8 cellular contexts compared by ENCODE assay signal in the genomic region with DNA sequence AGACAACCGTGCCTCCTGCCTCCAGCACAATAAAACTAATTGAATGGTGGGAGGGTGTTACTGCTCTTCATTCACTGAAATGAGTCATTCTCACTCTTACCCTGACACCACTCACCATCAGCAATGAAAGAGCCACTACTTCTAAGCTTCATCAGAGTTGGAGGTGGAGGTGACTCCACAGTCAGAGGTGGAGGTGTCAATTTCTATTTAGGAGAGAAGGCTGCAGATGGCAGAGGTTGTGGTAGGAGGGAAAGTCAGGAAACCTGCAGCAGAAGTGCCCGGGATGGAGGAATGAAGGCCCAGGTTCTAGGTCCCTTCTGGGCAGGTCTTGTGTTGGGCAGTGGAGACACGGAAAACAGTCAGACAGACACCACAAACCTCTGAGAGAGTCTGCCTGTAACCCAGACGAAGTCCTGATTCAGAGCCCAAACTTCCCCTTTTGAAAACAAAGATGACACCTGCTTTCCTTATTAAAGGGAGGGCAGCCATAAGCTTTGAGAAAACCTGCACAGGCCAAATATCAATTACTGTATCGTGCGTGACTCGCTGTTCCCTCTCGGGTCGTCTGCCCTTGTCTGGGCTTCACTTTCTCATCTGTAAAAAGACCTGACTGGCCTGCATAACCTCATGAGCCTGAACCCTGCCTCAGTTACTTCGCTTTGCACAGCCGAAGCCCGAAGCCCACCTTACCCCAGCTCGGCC. TPM values are rescaled to one million over a fixed set of nuclear protein-coding genes. Genes with fewer than 3 reads are reported as not detected.
A peak's percentile ranks its signal among the peaks of the same experiment; 100 is the strongest.
DNase-seq lines count a peak whose midpoint lies in the region; ATAC-seq, FAIRE-seq and TF ChIP-seq lines count a peak whose summit lies in the region.

No MANE protein-coding gene starts in this region.

- WGBS in upper lobe of left lung, 2 donors = 8 to 9% methylated on average over 10 to 13 of the region's 13 CpGs

- TF ChIP-seq EP300 in upper lobe of left lung (IDR thresholded peaks at IDR 0.05) = no peak

- ATAC-seq in upper lobe of left lung (ENCODE audit: low FRiP score in 2 of 2) (no peak), HG02840 (IDR thresholded peaks at IDR 0.05; ENCODE audit: low FRiP score, unreplicated experiment) (no peak)

- H3K27me3 ChIP-seq in H7 (ENCODE audit: control insufficient read depth, insufficient read depth, low read length) (no peaks in the 10 kb centered on the region; the same call in 1 of the 2 replicates), bronchial epithelial cell (ENCODE audit: control insufficient read depth, insufficient read depth, low read length) (no peaks in the 10 kb centered on the region), mononuclear cell (ENCODE audit: insufficient read depth, low read length) (no peaks in the 10 kb centered on the region), upper lobe of left lung (no peaks in the 10 kb centered on the region)

- H3K4me1 ChIP-seq in mononuclear cell (ENCODE audit: insufficient read depth, low read length) (peaks cover 45% of the 10 kb centered on the region), upper lobe of left lung (peaks cover 26 to 39% (median 31%) of the 10 kb centered on the region in 4 donors)

- H3K9me3 ChIP-seq in mononuclear cell (ENCODE audit: low read depth, low read length) = no peaks in the 10 kb centered on the region
- H3K9me3 ChIP-seq in upper lobe of left lung = no peaks in the 10 kb centered on the region

- TF ChIP-seq CTCF in bronchial epithelial cell (IDR thresholded peaks at IDR 0.05; ENCODE audit: insufficient read depth, low read length, severe bottlenecking) = no peak
- no peak for TF ChIP-seq CTCF in upper lobe of left lung (IDR thresholded peaks at IDR 0.05)

- DNase-seq in H7 (peak; percentile 19), RKO (ENCODE audit: low spot score) (peak; percentile 55), bronchial epithelial cell (ENCODE audit: low read depth) (peak; percentile 66), upper lobe of left lung (no peak), NCI-H748 treated with DMSO at 0.1 percent for 48 hours (lab: John Stamatoyannopoulos, UW) (no peak), activated gamma-delta T cell (lab: John Stamatoyannopoulos, UW) (no peak)

- H3K4me3 ChIP-seq in H7 (ENCODE audit: insufficient read depth, low read depth, low read length) = peak overlapping the region; percentile 92
- H3K4me3 ChIP-seq in bronchial epithelial cell (ENCODE audit: low read depth, low read length) = peak overlapping the region; percentile 76
- peak overlapping the region; percentile 95 for H3K4me3 ChIP-seq in mononuclear cell (ENCODE audit: low read length)
- H3K4me3 ChIP-seq in upper lobe of left lung = peak overlapping the region; percentile 60 to 97 (median 84)

- TF ChIP-seq POLR2A in upper lobe of left lung (IDR thresholded peaks at IDR 0.05) = no peak

- no peak for FAIRE-seq in bronchial epithelial cell (lab: Jason Lieb, UNC)

- H3K36me3 ChIP-seq in H7 (replicated peaks; ENCODE audit: control insufficient read depth, insufficient read depth, low read length) = no peaks in the 10 kb centered on the region
- peaks cover 2% of the 10 kb centered on the region for H3K36me3 ChIP-seq in bronchial epithelial cell (ENCODE audit: control insufficient read depth, insufficient read depth, low read length)
- no peaks in the 10 kb centered on the region for H3K36me3 ChIP-seq in upper lobe of left lung

- peak overlapping the region; percentile 56 to 92 (median 65) for H3K27ac ChIP-seq in upper lobe of left lung

RNA-seq across cellular contexts. Expression of gene ATPAF2, which starts 0.7 kb away (rescaled TPM):
- 17.9 and 22.4 TPM in 2 replicates for total RNA-seq in H7 (2014; rRNA removed; shearing (Covaris generic))
- total RNA-seq in bronchial epithelial cell (11.3 and 11.5 TPM in 2 replicates), mononuclear cell (19.9 TPM), upper lobe of left lung (10 to 100 TPM; 19.2 to 68.1 (median 30.7) TPM)

RNA-seq across cellular contexts. Expression of gene GID4, which starts 0.9 kb away (rescaled TPM):
- total RNA-seq in H7 (2014; rRNA removed; shearing (Covaris generic)) = 11.1 and 12.9 TPM in 2 replicates
- total RNA-seq in bronchial epithelial cell (5.3 and 6.5 TPM in 2 replicates), mononuclear cell (3.1 TPM), upper lobe of left lung (10 to 100 TPM in 3 of 6 donors, 1 to 10 TPM in 3; 6.3 to 17.1 (median 9.8) TPM)

RNA-seq across cellular contexts. Expression of gene DRG2, which starts 49.4 kb away (rescaled TPM):
- total RNA-seq in H7 (2014; rRNA removed; shearing (Covaris generic)) = 60.0 and 66.4 TPM in 2 replicates
- 20.7 and 23.7 TPM in 2 replicates for total RNA-seq in bronchial epithelial cell
- 32.5 TPM for total RNA-seq in mononuclear cell
- total RNA-seq in upper lobe of left lung = 10 to 100 TPM; 28.7 to 40.9 (median 33.5) TPM

Comparison
In these comparisons a context has a peak if more than half of its experiments do, and no peak if none do; other contexts are left out.
1. DNase-seq: peak in H7 (single experiment), RKO (single experiment) and bronchial epithelial cell (single experiment); none in upper lobe of left lung (0 of 2), NCI-H748 treated with DMSO at 0.1 percent for 48 hours (single experiment) and activated gamma-delta T cell (single experiment).
2. Peak in every context shown above with its lines, with median percentiles within 50 percentile points of each other: H3K4me3 ChIP-seq.